Comparison of ENCODE assay signal across 1 cellular context in genomic region chr4:163353054-163353453, GRCh38.
TF ChIP-seq lines count a peak whose summit lies in the region.

No MANE protein-coding gene starts in this region.

TF ChIP-seq in H1, 55 proteins besides CTCF, POLR2A, EP300 and RAD21:
- TF ChIP-seq GTF2F1 (IDR thresholded peaks at IDR 0.05; ENCODE audit: borderline replicate concordance, low read depth, low read length), result no peak
- TF ChIP-seq ATF3 (IDR thresholded peaks at IDR 0.05; ENCODE audit: insufficient read depth, low read depth, low read length), result no peak
- no peak for TF ChIP-seq SP1 (IDR thresholded peaks at IDR 0.05; ENCODE audit: low read depth, low read length)
- no peak for TF ChIP-seq JUN (IDR thresholded peaks at IDR 0.05; ENCODE audit: low read depth, low read length)
- no peak for TF ChIP-seq KDM4A (IDR thresholded peaks at IDR 0.05; ENCODE audit: low read depth, low read length, severe bottlenecking)
- TF ChIP-seq SIX5 (IDR thresholded peaks at IDR 0.05; ENCODE audit: low read depth, low read length), result no peak
- TF ChIP-seq TBP (IDR thresholded peaks at IDR 0.05; ENCODE audit: low read depth, low read length), result no peak
